In genomic region chr12:117854339-117855012, GRCh38 we compare ENCODE assay signal across 8 cellular contexts.
DNase-seq lines count a peak whose midpoint lies in the region; ATAC-seq and TF ChIP-seq lines count a peak whose summit lies in the region.

No MANE protein-coding gene starts in this region.

- peaks cover 3% of the 10 kb centered on the region for H3K4me1 Mint-ChIP-seq in endodermal cell
- H3K4me1 Mint-ChIP-seq in osteocyte (ENCODE audit: unreplicated experiment): no peaks in the 10 kb centered on the region

- H3K36me3 Mint-ChIP-seq in endodermal cell (ENCODE audit: low read depth) (no peaks in the 10 kb centered on the region), osteocyte (ENCODE audit: unreplicated experiment) (no peaks in the 10 kb centered on the region)

- no peaks in the 10 kb centered on the region for H3K4me1 ChIP-seq in left ventricle myocardium inferior
- no peaks in the 10 kb centered on the region for H3K4me1 ChIP-seq in endodermal cell (ENCODE audit: control insufficient read depth, insufficient read depth, low read length)

- no peak for DNase-seq in left ventricle myocardium inferior
- no peak for DNase-seq in Right ventricle myocardium superior
- peak; percentile 56 for DNase-seq in NCI-H1105 (lab: John Stamatoyannopoulos, UW)
- peak; percentile 28 for DNase-seq in T1000 (lab: John Stamatoyannopoulos, UW)
- peak; percentile 97 for DNase-seq in endodermal cell
- no peak for DNase-seq in osteocyte (ENCODE audit: extremely low spot score, unreplicated experiment)

- TF ChIP-seq CTCF in left ventricle myocardium inferior (IDR thresholded peaks at IDR 0.05; ENCODE audit: borderline replicate concordance) (peak; percentile 51), endodermal cell (conservative IDR thresholded peaks at IDR 0.05) (peak; percentile 91), osteocyte (IDR thresholded peaks at IDR 0.05) (peak; percentile 65)

- H3K9me3 Mint-ChIP-seq in endodermal cell (no peaks in the 10 kb centered on the region), osteocyte (ENCODE audit: unreplicated experiment) (no peaks in the 10 kb centered on the region)

- ATAC-seq in Right ventricle myocardium superior (ENCODE audit: poor library complexity): no peak
- no peak for ATAC-seq in GM18909 (IDR thresholded peaks at IDR 0.05; ENCODE audit: poor library complexity, unreplicated experiment)
- no peak for ATAC-seq in HG02970 (IDR thresholded peaks at IDR 0.05; ENCODE audit: low FRiP score, unreplicated experiment)

- 38 to 47% methylated on average over 4 to 6 of the region's 6 CpGs for WGBS in endodermal cell (ENCODE audit: insufficient coverage in 1 of 2, insufficient read length in 1 of 2), 2 experiments

- no peak overlapping the region for H3K9ac ChIP-seq in endodermal cell (ENCODE audit: extremely low read depth, low read length, poor library complexity, severe bottlenecking)

- H3K27me3 Mint-ChIP-seq in endodermal cell (ENCODE audit: insufficient read depth) (no peaks in the 10 kb centered on the region), osteocyte (ENCODE audit: unreplicated experiment) (peaks cover 26% of the 10 kb centered on the region)

- intact Hi-C loops in left ventricle myocardium inferior (cut with micrococcal nuclease) (no loop called here), Right ventricle myocardium superior (cut with DNase I) (no loop called here)

- no peak overlapping the region for H3K4me3 ChIP-seq in left ventricle myocardium inferior
- H3K4me3 ChIP-seq in endodermal cell (ENCODE audit: low read length): no peak overlapping the region

- H3K27me3 ChIP-seq in left ventricle myocardium inferior (ENCODE audit: low read depth) (peaks cover 78% of the 10 kb centered on the region), endodermal cell (ENCODE audit: control insufficient read depth, insufficient read depth, low read length, poor library complexity, severe bottlenecking) (no peaks in the 10 kb centered on the region)

- H3K9me3 ChIP-seq in left ventricle myocardium inferior (replicated peaks) (peaks cover 9% of the 10 kb centered on the region), endodermal cell (ENCODE audit: control insufficient read depth, low read length) (no peaks in the 10 kb centered on the region)

- H3K4me3 Mint-ChIP-seq in endodermal cell: no peak overlapping the region
- no peak overlapping the region for H3K4me3 Mint-ChIP-seq in osteocyte (ENCODE audit: unreplicated experiment)

- H3K27ac ChIP-seq in left ventricle myocardium inferior (replicated peaks): no peak overlapping the region
- no peak overlapping the region for H3K27ac ChIP-seq in endodermal cell (ENCODE audit: low read depth, low read length)

- H3K27ac Mint-ChIP-seq in endodermal cell: no peak overlapping the region
- no peak overlapping the region for H3K27ac Mint-ChIP-seq in osteocyte (ENCODE audit: unreplicated experiment)

- H3K36me3 ChIP-seq in left ventricle myocardium inferior: no peaks in the 10 kb centered on the region
- H3K36me3 ChIP-seq in endodermal cell (ENCODE audit: control insufficient read depth, insufficient read depth, low read length): no peaks in the 10 kb centered on the region

Comparison
In these comparisons a context has a peak if more than half of its experiments do, and no peak if none do; other contexts are left out.
1. DNase-seq: peak in NCI-H1105 (single experiment), T1000 (single experiment) and endodermal cell (single experiment); none in left ventricle myocardium inferior (single experiment), Right ventricle myocardium superior (single experiment) and osteocyte (single experiment).
2. Peak in every context shown above with its lines, with median percentiles within 50 percentile points of each other: CTCF ChIP-seq.